9 cellular contexts compared by ENCODE assay signal in the genomic region with DNA sequence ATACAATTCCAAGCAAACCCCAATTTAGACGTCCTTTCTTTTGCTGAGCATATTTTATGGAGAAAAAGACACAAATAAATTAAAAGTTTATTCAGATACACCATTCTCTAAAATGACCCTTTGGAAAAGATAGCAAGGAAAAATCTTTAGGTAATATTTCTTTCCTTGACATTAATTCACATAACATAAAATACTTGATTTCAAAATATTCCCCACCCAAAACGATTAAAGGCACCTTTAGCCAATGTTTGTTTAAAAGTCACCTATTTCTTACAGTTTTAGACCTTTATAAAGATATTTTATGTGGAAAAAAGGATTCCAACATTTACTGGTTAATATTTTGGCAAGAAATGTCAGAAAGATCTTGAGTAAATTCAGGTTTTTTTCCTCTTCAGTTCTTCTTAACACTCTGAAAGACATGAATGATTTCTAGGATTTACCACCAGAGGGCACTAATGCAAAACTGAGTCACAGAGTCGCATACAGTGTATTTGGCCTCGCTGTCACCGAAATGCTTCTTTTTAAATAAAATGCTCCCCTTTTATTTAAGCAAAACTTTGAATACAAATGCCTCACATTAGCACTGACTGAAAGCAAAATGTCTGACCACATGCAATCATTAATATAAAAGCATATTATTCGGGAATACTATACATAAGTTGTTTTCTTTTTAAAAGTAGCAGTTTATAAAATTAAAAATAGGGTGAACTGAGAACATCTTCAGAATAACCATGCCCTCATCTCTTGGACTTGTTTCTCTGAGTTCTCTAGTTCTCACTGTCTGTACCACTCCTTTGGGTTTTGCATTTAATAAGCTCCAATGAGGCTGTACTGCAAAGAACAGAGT.
DNase-seq lines count a peak whose midpoint lies in the region; ATAC-seq and TF ChIP-seq lines count a peak whose summit lies in the region.
"Had no signal": no experiment of that assay in that cellular context is flagged by ENCODE, and none has a peak within 500 bp of the region (broad histone marks: within the 10 kb centered on the region; RNA-seq: fewer than 3 reads in every experiment).

No MANE protein-coding gene starts in this region.

- H3K27me3 ChIP-seq in GM23338 (ENCODE audit: insufficient read depth) (no peaks in the 10 kb centered on the region), adrenal gland (no peaks in the 10 kb centered on the region), hepatocyte (no peaks in the 10 kb centered on the region)
- H3K27me3 ChIP-seq: SJSA1 had no signal

- no peaks in the 10 kb centered on the region for H3K9me3 Mint-ChIP-seq in GM23338
- H3K9me3 Mint-ChIP-seq in stimulated activated effector memory CD8-positive, alpha-beta T cell treated with anti-CD3 and anti-CD28 coated beads, Interleukin-12 subunit alpha, Interleukin-12 subunit beta, amount 100 ng/mL, for 72 hours = no peaks in the 10 kb centered on the region

- intact Hi-C loops in adrenal gland (cut with DNase I) = loop anchor here in 1 of 2 donors (5.0 kb wide), 1 partner anchor 278 kb away; no protein-coding TSS in a partner anchor

- WGBS in adrenal gland, 4 donors = 29 to 32% (median 31%) methylated on average over 6 of the region's 6 CpGs
- WGBS in hepatocyte (ENCODE audit: low lambda C conversion rate, missing lambda C conversion rate) = 38% methylated on average over 6 of the region's 6 CpGs

- TF ChIP-seq POLR2A in adrenal gland (IDR thresholded peaks at IDR 0.05) = no peak

- H3K27ac Mint-ChIP-seq in GM23338 = no peak overlapping the region
- H3K27ac Mint-ChIP-seq in stimulated activated effector memory CD8-positive, alpha-beta T cell treated with anti-CD3 and anti-CD28 coated beads, Interleukin-12 subunit alpha, Interleukin-12 subunit beta, amount 100 ng/mL, for 72 hours = no peak overlapping the region

- H3K27me3 Mint-ChIP-seq in GM23338 (ENCODE audit: insufficient read depth, low read depth, poor library complexity) = peaks cover 4% of the 10 kb centered on the region

- H3K4me2 ChIP-seq in GM23338 = no peak overlapping the region
- H3K4me2 ChIP-seq in hepatocyte = no peak overlapping the region

- H3K79me2 ChIP-seq in GM23338 (replicated peaks; ENCODE audit: insufficient read depth) (no peaks in the 10 kb centered on the region), hepatocyte (no peaks in the 10 kb centered on the region)

- DNase-seq in COLO668 (lab: John Stamatoyannopoulos, UW; ENCODE audit: unreplicated experiment) (peak; percentile 15), GM23338 (ENCODE audit: low spot score) (peak; percentile 86), NCI-H345 (lab: John Stamatoyannopoulos, UW) (peak; percentile 72), adrenal gland (peak in 2 of 7 donors; percentile 13 to 39), hepatocyte (ENCODE audit: low spot score) (peak; percentile 81)
- no peak for DNase-seq in stimulated activated effector memory CD8-positive, alpha-beta T cell treated with anti-CD3 and anti-CD28 coated beads, Interleukin-12 subunit alpha, Interleukin-12 subunit beta, amount 100 ng/mL, for 72 hours (ENCODE audit: low spot score in 2 of 2)

- no peaks in the 10 kb centered on the region for H3K36me3 Mint-ChIP-seq in GM23338 (ENCODE audit: low read depth)
- no peaks in the 10 kb centered on the region for H3K36me3 Mint-ChIP-seq in stimulated activated effector memory CD8-positive, alpha-beta T cell treated with anti-CD3 and anti-CD28 coated beads, Interleukin-12 subunit alpha, Interleukin-12 subunit beta, amount 100 ng/mL, for 72 hours

- no peak overlapping the region for H3K4me3 Mint-ChIP-seq in GM23338
- no peak overlapping the region for H3K4me3 Mint-ChIP-seq in stimulated activated effector memory CD8-positive, alpha-beta T cell treated with anti-CD3 and anti-CD28 coated beads, Interleukin-12 subunit alpha, Interleukin-12 subunit beta, amount 100 ng/mL, for 72 hours

- H3K27ac ChIP-seq in GM23338 (ENCODE audit: low read depth) (no peak overlapping the region), adrenal gland (no peak overlapping the region), hepatocyte (no peak overlapping the region)
- H3K27ac ChIP-seq: SJSA1 had no signal

- peaks cover 15% of the 10 kb centered on the region for H3K4me1 Mint-ChIP-seq in GM23338
- H3K4me1 Mint-ChIP-seq in stimulated activated effector memory CD8-positive, alpha-beta T cell treated with anti-CD3 and anti-CD28 coated beads, Interleukin-12 subunit alpha, Interleukin-12 subunit beta, amount 100 ng/mL, for 72 hours = no peaks in the 10 kb centered on the region

- TF ChIP-seq CTCF in GM23338 (conservative IDR thresholded peaks at IDR 0.05; ENCODE audit: low read depth in 2 of 2) (peak; percentile 73 to 84), adrenal gland (IDR thresholded peaks at IDR 0.05) (peak; percentile 55 to 79 (median 58)), hepatocyte (IDR thresholded peaks at IDR 0.05; ENCODE audit: poor library complexity) (peak; percentile 75)

- H4K20me1 ChIP-seq in GM23338 (replicated peaks; ENCODE audit: insufficient read depth) (no peaks in the 10 kb centered on the region), hepatocyte (ENCODE audit: insufficient read depth, poor library complexity, severe bottlenecking) (no peaks in the 10 kb centered on the region)

- H3K9me2 ChIP-seq in GM23338 (ENCODE audit: insufficient read depth) (peaks cover 5% of the 10 kb centered on the region; the same call in 1 of the 2 replicates), hepatocyte (replicated peaks; ENCODE audit: insufficient read depth) (no peaks in the 10 kb centered on the region)

- ATAC-seq in GM23338 (peak; percentile 74), HG03442 (IDR thresholded peaks at IDR 0.05; ENCODE audit: unreplicated experiment) (no peak), HG03354 (IDR thresholded peaks at IDR 0.05; ENCODE audit: poor library complexity, severe bottlenecking, unreplicated experiment) (no peak)
- peak; percentile 56 for ATAC-seq in stimulated activated effector memory CD8-positive, alpha-beta T cell treated with anti-CD3 and anti-CD28 coated beads, Interleukin-12 subunit alpha, Interleukin-12 subunit beta, amount 100 ng/mL, for 72 hours

- no peaks in the 10 kb centered on the region; the same call in 1 of the 2 replicates for H3K4me1 ChIP-seq in GM23338 (ENCODE audit: insufficient read depth)
- peaks cover 0 to 6% of the 10 kb centered on the region in 2 donors for H3K4me1 ChIP-seq in adrenal gland (replicated peaks in 1 of 2)
- no peaks in the 10 kb centered on the region for H3K4me1 ChIP-seq in hepatocyte (ENCODE audit: insufficient read depth)
- H3K4me1 ChIP-seq: SJSA1 had no signal

- no peaks in the 10 kb centered on the region for H3F3A ChIP-seq in GM23338 (replicated peaks; ENCODE audit: low read depth)

- H2AFZ ChIP-seq in GM23338 = no peak overlapping the region
- H2AFZ ChIP-seq in hepatocyte = no peak overlapping the region

- H3K4me3 ChIP-seq in GM23338 = no peak overlapping the region
- no peak overlapping the region for H3K4me3 ChIP-seq in adrenal gland
- no peak overlapping the region for H3K4me3 ChIP-seq in hepatocyte
- H3K4me3 ChIP-seq: SJSA1 had no signal

- H3K36me3 ChIP-seq in GM23338 (ENCODE audit: insufficient read depth) (no peaks in the 10 kb centered on the region), adrenal gland (replicated peaks in 1 of 2) (no peaks in the 10 kb centered on the region), hepatocyte (replicated peaks; ENCODE audit: insufficient read depth, low read depth) (no peaks in the 10 kb centered on the region)
- H3K36me3 ChIP-seq: SJSA1 had no signal

- no peaks in the 10 kb centered on the region for H3K9me3 ChIP-seq in adrenal gland (replicated peaks in 1 of 3)
- H3K9me3 ChIP-seq in hepatocyte (ENCODE audit: low read depth) = no peaks in the 10 kb centered on the region
- H3K9me3 ChIP-seq: SJSA1 had no signal

TF ChIP-seq in GM23338, 12 proteins besides CTCF, POLR2A, EP300 and RAD21:
- TF ChIP-seq EZH2phosphoT487 (IDR thresholded peaks at IDR 0.05; ENCODE audit: unreplicated experiment) = no peak

Comparison
In these comparisons a context has a peak if more than half of its experiments do, and no peak if none do; other contexts are left out.
1. DNase-seq: peak in COLO668 (single experiment), GM23338 (single experiment), NCI-H345 (single experiment) and hepatocyte (single experiment); none in stimulated activated effector memory CD8-positive, alpha-beta T cell treated with anti-CD3 and anti-CD28 coated beads, Interleukin-12 subunit alpha, Interleukin-12 subunit beta, amount 100 ng/mL, for 72 hours (0 of 2).
2. ATAC-seq: peak in GM23338 (single experiment) and stimulated activated effector memory CD8-positive, alpha-beta T cell treated with anti-CD3 and anti-CD28 coated beads, Interleukin-12 subunit alpha, Interleukin-12 subunit beta, amount 100 ng/mL, for 72 hours (single experiment); none in HG03442 (single experiment) and HG03354 (single experiment).
3. Peak in every context shown above with its lines, with median percentiles within 50 percentile points of each other: CTCF ChIP-seq.